Comparison of ENCODE assay signal across 27 cellular contexts in genomic region chr5:39314591-39314990, GRCh38. TPM values are rescaled to one million over a fixed set of nuclear protein-coding genes. Genes with fewer than 3 reads are reported as not detected.
"Had no signal": no experiment of that assay in that cellular context is flagged by ENCODE, and none has a peak within 500 bp of the region (broad histone marks: within the 10 kb centered on the region; RNA-seq: fewer than 3 reads in every experiment).

No MANE protein-coding gene starts in this region.

- DNase-seq: activated CD4-positive, alpha-beta T cell treated with anti-CD3 and anti-CD28 coated beads for 4 hours; activated CD4-positive, alpha-beta T cell treated with anti-CD3 and anti-CD28 coated beads, Interleukin-2, amount 50 U/mL, for 48 hours; activated CD4-positive, CD25-positive, alpha-beta regulatory T cell; activated CD8-positive, alpha-beta memory T cell treated with anti-CD3 and anti-CD28 coated beads, Interleukin-2, amount 50 U/mL, for 48 hours; activated naive CD4-positive, alpha-beta T cell treated with Interleukin-2 at 50 U/mL for 16 hours; activated naive CD8-positive, alpha-beta T cell treated with anti-CD3 and anti-CD28 coated beads for 36 hours; activated T-cell treated with anti-CD3 and anti-CD28 coated beads, Interleukin-2, amount 50 U/mL, for 48 hours; cerebellar nuclear complex; cortex of kidney; erythroblast; hippocampal formation; kidney glomerular epithelial cell; naive thymus-derived CD4-positive, alpha-beta T cell; small intestine; stimulated activated CD4-positive, alpha-beta T cell treated with anti-CD3 and anti-CD28 coated beads, Interleukin-15, amount 100 ng/mL, for 24 hours; stimulated activated CD8-positive, alpha-beta memory T cell treated with anti-CD3 and anti-CD28 coated beads, Interleukin-4, amount 100 ng/mL, for 48 hours; stimulated activated naive B cell treated with anti-CD40 and anti-IgM and Interleukin-4, amounts not matched to agents 10 μg/mL and 1 μg/mL and 100 μg/mL, for 72 hours; T1000; testis; trophoblast cell; uterus had no signal

- H3K4me2 ChIP-seq: neural progenitor cell had no signal

- H3K4me1 ChIP-seq: breast epithelium, left lung, neural progenitor cell, testis, uterus had no signal

- ATAC-seq: left lung; naive thymus-derived CD4-positive, alpha-beta T cell; sciatic nerve; stimulated activated naive B cell treated with anti-CD40 and anti-IgM and Interleukin-4, amounts not matched to agents 10 μg/mL and 1 μg/mL and 100 μg/mL, for 72 hours had no signal

- H2AFZ ChIP-seq: neural progenitor cell had no signal

- H3K9me3 ChIP-seq: testis, uterus had no signal

- H3K27ac ChIP-seq: breast epithelium, left lung, neural progenitor cell, testis, uterus had no signal

- H3K9ac ChIP-seq: neural progenitor cell had no signal

- H3K27me3 ChIP-seq: breast epithelium, left lung, neural progenitor cell, testis, uterus had no signal

- H3K36me3 ChIP-seq: breast epithelium, left lung, neural progenitor cell, uterus had no signal

- H3K4me3 ChIP-seq: breast epithelium, left lung, lung, neural progenitor cell, testis, uterus had no signal

RNA-seq across cellular contexts. Expression of gene C9, which starts 49.7 kb away (rescaled TPM):
- total RNA-seq: activated CD8-positive, alpha-beta memory T cell treated with anti-CD3 and anti-CD28 coated beads for 36 hours; activated naive CD8-positive, alpha-beta T cell treated with anti-CD3 and anti-CD28 coated beads for 36 hours; naive thymus-derived CD4-positive, alpha-beta T cell; sciatic nerve; uterus had no signal
- polyA plus RNA-seq: naive thymus-derived CD4-positive, alpha-beta T cell; small intestine had no signal
